Comparison of ENCODE assay signal across 1 cellular context in genomic region chr14:103629503-103630121, GRCh38.
TF ChIP-seq lines count a peak whose summit lies in the region.

No MANE protein-coding gene starts in this region.

TF ChIP-seq in IMR-90, 13 proteins besides CTCF, POLR2A, EP300 and RAD21:
- TF ChIP-seq USF2 (IDR thresholded peaks at IDR 0.05; ENCODE audit: low read depth, low read length) (no peak), MXI1 (IDR thresholded peaks at IDR 0.05; ENCODE audit: borderline replicate concordance, low read depth, low read length) (peak; percentile 61; the same call in 1 of the 2 replicates)
